28 cellular contexts compared by ENCODE assay signal in the genomic region with DNA sequence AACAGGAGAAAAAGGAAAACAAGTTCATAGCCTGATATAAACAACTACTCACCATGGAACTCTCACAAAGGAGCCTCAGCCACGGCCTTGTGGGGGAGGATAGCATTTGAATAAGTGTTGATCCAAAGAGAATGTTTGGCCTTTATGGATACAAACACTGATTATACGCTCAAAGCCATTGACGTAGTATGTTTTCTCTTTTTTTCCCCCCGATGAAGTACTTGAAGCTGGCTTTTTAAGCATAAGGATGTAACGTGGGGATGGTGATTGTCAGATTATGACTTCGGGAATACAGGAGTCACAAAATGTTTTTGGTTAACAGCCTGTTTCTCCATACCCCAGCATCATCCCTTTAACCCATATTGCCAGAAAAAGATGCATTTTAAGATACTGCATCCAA.
"Had no signal": no experiment of that assay in that cellular context is flagged by ENCODE, and none has a peak within 500 bp of the region (broad histone marks: within the 10 kb centered on the region; RNA-seq: fewer than 3 reads in every experiment).

No MANE protein-coding gene starts in this region.

- DNase-seq: activated CD4-positive, alpha-beta T cell treated with anti-CD3 and anti-CD28 coated beads for 48 hours; activated CD4-positive, alpha-beta T cell treated with anti-CD3 and anti-CD28 coated beads, Interleukin-2, amount 50 U/mL, for 48 hours; activated CD8-positive, alpha-beta memory T cell treated with anti-CD3 and anti-CD28 coated beads for 24 hours; activated gamma-delta T cell; activated naive CD4-positive, alpha-beta T cell treated with anti-CD3 and anti-CD28 coated beads, Interleukin-2, amount 10 ng/mL, durations not matched to agents 7 days and 5 days; activated naive CD8-positive, alpha-beta T cell treated with anti-CD3 and anti-CD28 coated beads, Interleukin-2, amount 10 ng/mL, durations not matched to agents 7 days and 5 days; amniotic stem cell; effector CD4-positive, alpha-beta T cell; foreskin keratinocyte; mammary epithelial cell; naive B cell; pancreas; retina; stimulated activated CD4-positive, alpha-beta T cell treated with anti-CD3 and anti-CD28 coated beads, Interleukin-15, amount 100 ng/mL, for 24 hours; stimulated activated CD4-positive, alpha-beta T cell treated with anti-CD3 and anti-CD28 coated beads, Interleukin-2, amount 100 ng/mL, for 24 hours; stimulated activated naive CD4-positive, alpha-beta T cell; SW 1271; T1000; trophoblast cell; WERI-Rb-1 had no signal

- H3K27me3 Mint-ChIP-seq: dendritic cell treated with granulocyte-macrophage colony-stimulating factor and Interleukin-4, amounts not matched to agents 40 ng/mL and 50 ng/mL, for 4 days had no signal

- H3K4me3 ChIP-seq: esophagus muscularis mucosa, pancreas, prostate gland, suprapubic skin had no signal

- ATAC-seq: activated CD4-positive, CD25-positive, alpha-beta regulatory T cell treated with anti-CD3 and anti-CD28 coated beads, Interleukin-2, amount 50 U/mL, for 24 hours; foreskin keratinocyte; pancreas had no signal

- H3K36me3 ChIP-seq: pancreas, prostate gland, suprapubic skin, WERI-Rb-1 had no signal

- H3K36me3 Mint-ChIP-seq: activated naive CD4-positive, alpha-beta T cell treated with anti-CD3 and anti-CD28 coated beads, Interleukin-2, amount 10 ng/mL, durations not matched to agents 7 days and 5 days; activated naive CD8-positive, alpha-beta T cell treated with anti-CD3 and anti-CD28 coated beads, Interleukin-2, amount 10 ng/mL, durations not matched to agents 7 days and 5 days had no signal

- H3K27ac Mint-ChIP-seq: activated naive CD4-positive, alpha-beta T cell treated with anti-CD3 and anti-CD28 coated beads, Interleukin-2, amount 10 ng/mL, durations not matched to agents 7 days and 5 days; activated naive CD8-positive, alpha-beta T cell treated with anti-CD3 and anti-CD28 coated beads, Interleukin-2, amount 10 ng/mL, durations not matched to agents 7 days and 5 days; activated T-helper 1 cell treated with anti-CD3 and anti-CD28 coated beads, Interleukin-12 subunit alpha, Interleukin-12 subunit beta, Interleukin-2, Interleukin-4 antibody, amounts not matched to agents 30 ng/mL and 10 ng/mL and 1 ng/mL, durations not matched to agents 14 hours and 24 hours and 36 hours; dendritic cell treated with granulocyte-macrophage colony-stimulating factor and Interleukin-4, amounts not matched to agents 40 ng/mL and 50 ng/mL, for 4 days; naive B cell; T-helper 1 cell treated with Interleukin-12 subunit alpha and Interleukin-12 subunit beta and Interleukin-4 antibody, amounts not matched to agents 30 μg/mL and 1 μg/mL, for 36 hours had no signal

- H3K4me1 ChIP-seq: foreskin keratinocyte, pancreas, prostate gland, suprapubic skin had no signal

- H3K4me3 Mint-ChIP-seq: activated naive CD4-positive, alpha-beta T cell treated with anti-CD3 and anti-CD28 coated beads, Interleukin-2, amount 10 ng/mL, durations not matched to agents 7 days and 5 days; activated naive CD8-positive, alpha-beta T cell treated with anti-CD3 and anti-CD28 coated beads, Interleukin-2, amount 10 ng/mL, durations not matched to agents 7 days and 5 days; activated T-helper 1 cell treated with anti-CD3 and anti-CD28 coated beads, Interleukin-12 subunit alpha, Interleukin-12 subunit beta, Interleukin-2, Interleukin-4 antibody, amounts not matched to agents 30 ng/mL and 10 ng/mL and 1 ng/mL, durations not matched to agents 14 hours and 24 hours and 36 hours; central memory CD8-positive, alpha-beta T cell; dendritic cell treated with granulocyte-macrophage colony-stimulating factor and Interleukin-4, amounts not matched to agents 40 ng/mL and 50 ng/mL, for 4 days; naive B cell; T-helper 1 cell treated with Interleukin-12 subunit alpha and Interleukin-12 subunit beta and Interleukin-4 antibody, amounts not matched to agents 30 μg/mL and 1 μg/mL, for 36 hours had no signal

- H3K9me3 Mint-ChIP-seq: activated naive CD4-positive, alpha-beta T cell treated with anti-CD3 and anti-CD28 coated beads, Interleukin-2, amount 10 ng/mL, durations not matched to agents 7 days and 5 days; activated naive CD8-positive, alpha-beta T cell treated with anti-CD3 and anti-CD28 coated beads, Interleukin-2, amount 10 ng/mL, durations not matched to agents 7 days and 5 days; activated T-helper 1 cell treated with anti-CD3 and anti-CD28 coated beads, Interleukin-12 subunit alpha, Interleukin-12 subunit beta, Interleukin-2, Interleukin-4 antibody, amounts not matched to agents 30 ng/mL and 10 ng/mL and 1 ng/mL, durations not matched to agents 14 hours and 24 hours and 36 hours; central memory CD8-positive, alpha-beta T cell; dendritic cell treated with granulocyte-macrophage colony-stimulating factor and Interleukin-4, amounts not matched to agents 40 ng/mL and 50 ng/mL, for 4 days; naive B cell; T-helper 1 cell treated with Interleukin-12 subunit alpha and Interleukin-12 subunit beta and Interleukin-4 antibody, amounts not matched to agents 30 μg/mL and 1 μg/mL, for 36 hours had no signal

- H3K4me1 Mint-ChIP-seq: activated naive CD4-positive, alpha-beta T cell treated with anti-CD3 and anti-CD28 coated beads, Interleukin-2, amount 10 ng/mL, durations not matched to agents 7 days and 5 days; activated naive CD8-positive, alpha-beta T cell treated with anti-CD3 and anti-CD28 coated beads, Interleukin-2, amount 10 ng/mL, durations not matched to agents 7 days and 5 days; central memory CD8-positive, alpha-beta T cell; naive B cell had no signal

- H3K27me3 ChIP-seq: esophagus muscularis mucosa, foreskin keratinocyte, pancreas, suprapubic skin had no signal

- H3K9me3 ChIP-seq: esophagus muscularis mucosa, pancreas, prostate gland had no signal

- H3K27ac ChIP-seq: foreskin keratinocyte, pancreas, prostate gland, suprapubic skin, WERI-Rb-1 had no signal
